1 cellular context compared by ENCODE assay signal in genomic region chr18:75213610-75214009, GRCh38.
TF ChIP-seq lines count a peak whose summit lies in the region.

No MANE protein-coding gene starts in this region.

TF ChIP-seq in SK-N-SH treated with all-trans-retinoic acid at 6 μM for 48 hours, 23 proteins besides CTCF, POLR2A, EP300 and RAD21 (continued from another document):
- no peak for TF ChIP-seq CREB5 (CRISPR knock-in tag; IDR thresholded peaks at IDR 0.05; ENCODE audit: low read depth)
- no peak for TF ChIP-seq ESRRG (CRISPR knock-in tag; IDR thresholded peaks at IDR 0.05)
- no peak for TF ChIP-seq TCF4 (CRISPR knock-in tag; IDR thresholded peaks at IDR 0.05; ENCODE audit: borderline replicate concordance)
- no peak for TF ChIP-seq ZNF565 (CRISPR knock-in tag; conservative IDR thresholded peaks at IDR 0.05; ENCODE audit: low read depth)
- no peak for TF ChIP-seq SNAI2 (CRISPR knock-in tag; IDR thresholded peaks at IDR 0.05)
- TF ChIP-seq ZNF8 (CRISPR knock-in tag; IDR thresholded peaks at IDR 0.05), result no peak
- TF ChIP-seq GLIS3 (CRISPR knock-in tag; IDR thresholded peaks at IDR 0.05), result no peak
- 0 out of 2 replicates have a peak, but pooled peaks have one; percentile 55 for TF ChIP-seq ZC3H10 (CRISPR knock-in tag; IDR thresholded peaks at IDR 0.05)
- no peak for TF ChIP-seq PPARA (CRISPR knock-in tag; IDR thresholded peaks at IDR 0.05; ENCODE audit: borderline replicate concordance)
- no peak for TF ChIP-seq RARB (CRISPR knock-in tag; IDR thresholded peaks at IDR 0.05)
